ENCODE assay signal across 1 cellular context in genomic region chr6:37150314-37150713, GRCh38.
TF ChIP-seq lines count a peak whose summit lies in the region.

No MANE protein-coding gene starts in this region.

TF ChIP-seq in HepG2, 621 proteins besides CTCF, POLR2A, EP300 and RAD21 (continued from another document):
- no peak for TF ChIP-seq ELF3 (CRISPR knock-in tag; IDR thresholded peaks at IDR 0.05)
- no peak for TF ChIP-seq ZFP1 (CRISPR knock-in tag; IDR thresholded peaks at IDR 0.05)
- no peak for TF ChIP-seq ATF2 (CRISPR knock-in tag; IDR thresholded peaks at IDR 0.05)
- TF ChIP-seq ZMAT5 (CRISPR knock-in tag; IDR thresholded peaks at IDR 0.05; ENCODE audit: borderline replicate concordance, low read depth): no peak
- TF ChIP-seq FUBP1 (CRISPR knock-in tag; IDR thresholded peaks at IDR 0.05; ENCODE audit: borderline replicate concordance): no peak
- TF ChIP-seq ZNF510 (CRISPR knock-in tag; IDR thresholded peaks at IDR 0.05; ENCODE audit: low read depth): no peak
- TF ChIP-seq PBX3 (CRISPR knock-in tag; IDR thresholded peaks at IDR 0.05; ENCODE audit: borderline replicate concordance): no peak
- TF ChIP-seq ZNF260 (CRISPR knock-in tag; IDR thresholded peaks at IDR 0.05; ENCODE audit: borderline replicate concordance, low read depth): no peak
- no peak for TF ChIP-seq CREB3 (CRISPR knock-in tag; IDR thresholded peaks at IDR 0.05)
- TF ChIP-seq MED1 (CRISPR knock-in tag; IDR thresholded peaks at IDR 0.05): 0 out of 2 replicates have a peak, but pooled peaks have one; percentile 15
- no peak for TF ChIP-seq ARNT2 (CRISPR knock-in tag; IDR thresholded peaks at IDR 0.05; ENCODE audit: low read depth)
- peak; percentile 61 for TF ChIP-seq CEBPB (IDR thresholded peaks at IDR 0.05; ENCODE audit: borderline replicate concordance, low read depth, low read length)
- TF ChIP-seq ZNF318 (CRISPR knock-in tag; IDR thresholded peaks at IDR 0.05): no peak
